18 cellular contexts compared by ENCODE assay signal in genomic region chr10:44697096-44697495, GRCh38.
A peak's percentile ranks its signal among the peaks of the same experiment; 100 is the strongest.
DNase-seq lines count a peak whose midpoint lies in the region; ATAC-seq and TF ChIP-seq lines count a peak whose summit lies in the region.
"Had no signal": no experiment of that assay in that cellular context is flagged by ENCODE, and none has a peak within 500 bp of the region (broad histone marks: within the 10 kb centered on the region; RNA-seq: fewer than 3 reads in every experiment).

No MANE protein-coding gene starts in this region.

- no peaks in the 10 kb centered on the region for H4K20me1 ChIP-seq in osteoblast (ENCODE audit: insufficient read depth, low read length)

- no peaks in the 10 kb centered on the region for H3K36me3 ChIP-seq in osteoblast (ENCODE audit: insufficient read depth, low read length)
- H3K36me3 ChIP-seq in brain microvascular endothelial cell (replicated peaks) = no peaks in the 10 kb centered on the region
- H3K36me3 ChIP-seq: ovary, upper lobe of left lung had no signal

- H2AFZ ChIP-seq in osteoblast (ENCODE audit: low read length) = peak overlapping the region; percentile 88

- TF ChIP-seq CTCF in AG10803 (conservative IDR thresholded peaks at IDR 0.05; ENCODE audit: low read length) (no peak), VCaP (conservative IDR thresholded peaks at IDR 0.05) (no peak), osteoblast (IDR thresholded peaks at IDR 0.05; ENCODE audit: extremely low read depth, low read depth, low read length) (no peak), brain microvascular endothelial cell (IDR thresholded peaks at IDR 0.05; ENCODE audit: low read depth, low read length, missing control alignments) (no peak)

- no peaks in the 10 kb centered on the region for H3K79me2 ChIP-seq in osteoblast (ENCODE audit: insufficient read depth, low read length)

- H3K27me3 ChIP-seq in osteoblast (ENCODE audit: insufficient read depth, low read length) = no peaks in the 10 kb centered on the region
- H3K27me3 ChIP-seq in brain microvascular endothelial cell (replicated peaks) = no peaks in the 10 kb centered on the region
- H3K27me3 ChIP-seq: ovary, upper lobe of left lung had no signal

- DNase-seq in AG10803 (ENCODE audit: low read depth) (peak; percentile 49), glomerular visceral epithelial cell (ENCODE audit: extremely low spot score) (peak; percentile 52), osteoblast (ENCODE audit: insufficient read length, low spot score, missing footprints) (no peak), T-helper 9 cell (no peak), brain microvascular endothelial cell (no peak)
- DNase-seq: activated CD4-positive, alpha-beta T cell treated with anti-CD3 and anti-CD28 coated beads for 1 hour; activated naive CD8-positive, alpha-beta T cell treated with anti-CD3 and anti-CD28 coated beads for 36 hours; erythroblast; GDM1; NCI-H187 treated with DMSO at 0.1 percent for 48 hours; NCI-H345; NK-92 treated with Interleukin-12 subunit alpha and Interleukin-12 subunit beta, amount 100 ng/mL, for 24 hours; ovary; stimulated activated CD4-positive, alpha-beta T cell treated with anti-CD3 and anti-CD28 coated beads, Interleukin-4, amount 100 ng/mL, for 1 hour; upper lobe of left lung had no signal

- H3K4me1 ChIP-seq in osteoblast (ENCODE audit: insufficient read depth, low read length) = peaks cover 11% of the 10 kb centered on the region
- H3K4me1 ChIP-seq: upper lobe of left lung had no signal

- H3K4me3 ChIP-seq in AG10803 (ENCODE audit: low read length) (no peak overlapping the region), osteoblast (ENCODE audit: insufficient read depth, low read length) (no peak overlapping the region), brain microvascular endothelial cell (ENCODE audit: low read depth, low read length) (no peak overlapping the region)
- H3K4me3 ChIP-seq: ovary, upper lobe of left lung had no signal

- H3K27ac ChIP-seq in VCaP = peak overlapping the region; percentile 15
- H3K27ac ChIP-seq in osteoblast (ENCODE audit: low read depth, low read length) = no peak overlapping the region
- no peak overlapping the region for H3K27ac ChIP-seq in brain microvascular endothelial cell
- H3K27ac ChIP-seq: ovary, upper lobe of left lung had no signal

- ATAC-seq in HG02642 (IDR thresholded peaks at IDR 0.05; ENCODE audit: poor library complexity, unreplicated experiment) (no peak), HG02938 (IDR thresholded peaks at IDR 0.05; ENCODE audit: unreplicated experiment) (no peak)

- no peak overlapping the region for H3K4me2 ChIP-seq in osteoblast (ENCODE audit: insufficient read depth, low read length)

- in situ Hi-C loops in brain microvascular endothelial cell (cut with HindIII; ENCODE audit: low pct_ligation_motif_present, low sequenced_read_pairs) = no loop called here

- H3K9me3 ChIP-seq in osteoblast (ENCODE audit: low read depth, low read length) = peaks cover 4% of the 10 kb centered on the region
- H3K9me3 ChIP-seq: ovary had no signal

Comparison
In these comparisons a context has a peak if more than half of its experiments do, and no peak if none do; other contexts are left out.
1. DNase-seq: peak in AG10803 (single experiment) and glomerular visceral epithelial cell (single experiment); none in osteoblast (single experiment), T-helper 9 cell (single experiment) and brain microvascular endothelial cell (single experiment).